9 cellular contexts compared by ENCODE assay signal in the genomic region with DNA sequence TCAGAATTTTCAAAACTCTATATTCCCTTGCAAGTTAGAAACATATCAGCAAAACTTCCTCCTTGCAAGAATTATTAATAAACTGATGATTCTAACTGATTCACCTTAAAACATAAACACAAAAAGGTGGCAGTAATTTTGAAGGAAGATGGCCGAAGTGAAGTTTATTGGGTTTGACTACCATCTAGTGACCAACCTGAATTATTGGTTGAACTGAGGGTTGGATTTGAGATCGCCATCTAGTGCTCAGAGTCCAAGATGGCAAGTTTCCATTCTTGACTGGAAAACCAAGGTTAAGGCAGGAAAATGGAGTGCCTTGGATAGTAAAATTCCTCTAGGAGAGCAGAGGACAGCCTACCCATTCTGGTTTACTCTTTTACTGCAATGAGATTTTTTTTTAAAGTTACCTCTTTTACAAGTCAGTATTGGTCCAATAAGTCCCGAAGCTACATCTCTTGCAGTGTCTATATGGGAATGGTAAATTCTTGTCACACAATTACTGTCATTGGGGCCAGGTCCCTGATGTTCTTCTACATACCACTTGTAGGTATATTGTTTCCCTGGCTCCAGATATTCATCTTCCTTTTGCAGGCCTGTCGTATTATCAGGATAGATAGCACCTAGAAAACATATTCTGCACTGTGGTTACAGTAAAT. TPM values are rescaled to one million over a fixed set of nuclear protein-coding genes. Genes with fewer than 3 reads are reported as not detected.
A peak's percentile ranks its signal among the peaks of the same experiment; 100 is the strongest.
DNase-seq lines count a peak whose midpoint lies in the region; ATAC-seq, FAIRE-seq and TF ChIP-seq lines count a peak whose summit lies in the region.
"Had no signal": no experiment of that assay in that cellular context is flagged by ENCODE, and none has a peak within 500 bp of the region (broad histone marks: within the 10 kb centered on the region; RNA-seq: fewer than 3 reads in every experiment).

No MANE protein-coding gene starts in this region.

- intact Hi-C loops in CD4-positive, alpha-beta T cell (cut with DNase I, micrococcal nuclease) = loop anchor here (1.0 to 2.0 kb wide), 5 partner anchors 153 to 412 kb away; no protein-coding TSS in a partner anchor

- H3K27ac Mint-ChIP-seq in CD4-positive, alpha-beta T cell = no peak overlapping the region

- H3K27me3 ChIP-seq in CD4-positive, alpha-beta T cell (ENCODE audit: control insufficient read depth, insufficient read depth, low read length) = no peaks in the 10 kb centered on the region

- H3K4me3 Mint-ChIP-seq in CD4-positive, alpha-beta T cell = no peak overlapping the region
- H3K4me3 Mint-ChIP-seq: stimulated activated naive CD8-positive, alpha-beta T cell treated with anti-CD3 and anti-CD28 coated beads, Interleukin-15, Interleukin-2, amounts not matched to agents 100 ng/mL and 50 ng/mL, for 24 hours had no signal

- ATAC-seq in CD4-positive, alpha-beta T cell (ENCODE audit: poor library complexity) = peak; percentile 82
- ATAC-seq in HG02943 (IDR thresholded peaks at IDR 0.05; ENCODE audit: low read depth, unreplicated experiment) = peak; percentile 57

- CTCF ChIA-PET in CD4-positive, alpha-beta T cell (lab: Charles Lee) = interaction anchor here (0.7 to 1.9 kb wide), 4 partner anchors 153 to 318 kb away, joined by 3 to 5 read pairs (median 4); no protein-coding TSS in a partner anchor

- POLR2A ChIA-PET in CD4-positive, alpha-beta T cell (lab: Charles Lee) = interaction anchor here (1.1 kb wide), 1 partner anchor 144 kb away, joined by 3 read pairs; a partner anchor contains a TSS

- H3K36me3 Mint-ChIP-seq in CD4-positive, alpha-beta T cell (ENCODE audit: low read depth) = no peaks in the 10 kb centered on the region

- peak; percentile 96 for FAIRE-seq in GM18507 (lab: Jason Lieb, UNC)

- peak; percentile 88 for TF ChIP-seq CTCF in CD4-positive, alpha-beta T cell (IDR thresholded peaks at IDR 0.05)

- no peaks in the 10 kb centered on the region for H3K9me3 ChIP-seq in CD4-positive, alpha-beta T cell (ENCODE audit: control insufficient read depth, low read length)

- H3K27me3 Mint-ChIP-seq in CD4-positive, alpha-beta T cell = no peaks in the 10 kb centered on the region
- H3K27me3 Mint-ChIP-seq: stimulated activated naive CD8-positive, alpha-beta T cell treated with anti-CD3 and anti-CD28 coated beads, Interleukin-15, Interleukin-2, amounts not matched to agents 100 ng/mL and 50 ng/mL, for 24 hours had no signal

- no peaks in the 10 kb centered on the region for H3K9me3 Mint-ChIP-seq in CD4-positive, alpha-beta T cell
- H3K9me3 Mint-ChIP-seq: stimulated activated naive CD8-positive, alpha-beta T cell treated with anti-CD3 and anti-CD28 coated beads, Interleukin-15, Interleukin-2, amounts not matched to agents 100 ng/mL and 50 ng/mL, for 24 hours had no signal

- DNase-seq in CD4-positive, alpha-beta T cell = no peak
- DNase-seq in GM18507 (ENCODE audit: extremely low spot score, insufficient read length, low read depth) (peak; percentile 22), NCI-H1417 (lab: John Stamatoyannopoulos, UW) (peak; percentile 73 to 94 (median 74)), SK-N-DZ (ENCODE audit: low spot score) (peak; percentile 81), epidermal melanocyte (ENCODE audit: insufficient read length, low spot score) (peak; percentile 30), midbrain (lab: John Stamatoyannopoulos, UW) (peak; percentile 87)
- no peak for DNase-seq in NK-92 treated with Interleukin-12 subunit alpha and Interleukin-12 subunit beta, amount 100 ng/mL, for 24 hours (lab: John Stamatoyannopoulos, UW)

- no peak overlapping the region for H3K27ac ChIP-seq in CD4-positive, alpha-beta T cell (ENCODE audit: low read depth, low read length)

- H3K4me1 Mint-ChIP-seq in CD4-positive, alpha-beta T cell (ENCODE audit: low read depth) = peaks cover 11% of the 10 kb centered on the region

RNA-seq across cellular contexts. Expression of a gene that starts 51.6 kb away (rescaled TPM):
- not detected for total RNA-seq in CD4-positive, alpha-beta T cell
- not detected in 2 replicates for polyA plus RNA-seq in SK-N-DZ (2014; cell fraction: cytosol; rRNA removed)
- polyA plus RNA-seq in SK-N-DZ (2014; cell fraction: nucleus; rRNA removed) = not detected in 2 replicates

Comparison
In these comparisons a context has a peak if more than half of its experiments do, and no peak if none do; other contexts are left out.
1. DNase-seq: peak in GM18507 (single experiment), NCI-H1417 (3 of 3), SK-N-DZ (single experiment), epidermal melanocyte (single experiment) and midbrain (single experiment); none in CD4-positive, alpha-beta T cell (0 of 10) and NK-92 treated with Interleukin-12 subunit alpha and Interleukin-12 subunit beta, amount 100 ng/mL, for 24 hours (single experiment).